In genomic region chr9:89663264-89663970, GRCh38 we compare ENCODE assay signal across 21 cellular contexts. TPM values are rescaled to one million over a fixed set of nuclear protein-coding genes. Genes with fewer than 3 reads are reported as not detected.
A peak's percentile ranks its signal among the peaks of the same experiment; 100 is the strongest.
DNase-seq lines count a peak whose midpoint lies in the region; ATAC-seq, FAIRE-seq and TF ChIP-seq lines count a peak whose summit lies in the region.
"Had no signal": no experiment of that assay in that cellular context is flagged by ENCODE, and none has a peak within 500 bp of the region (broad histone marks: within the 10 kb centered on the region; RNA-seq: fewer than 3 reads in every experiment).

No MANE protein-coding gene starts in this region.

- H3K4ac ChIP-seq in mesenchymal stem cell (ENCODE audit: low read depth in 1 of 2, low read length in 2 of 2) = no peak overlapping the region

- H3K9ac ChIP-seq in mesenchymal stem cell (ENCODE audit: low read length) (no peak overlapping the region), SK-N-SH (no peak overlapping the region)

- no peaks in the 10 kb centered on the region for H3K36me3 ChIP-seq in bronchial epithelial cell (ENCODE audit: control insufficient read depth, insufficient read depth, low read length)
- no peaks in the 10 kb centered on the region for H3K36me3 ChIP-seq in mesenchymal stem cell (ENCODE audit: control insufficient read depth in 1 of 2, insufficient read depth in 2 of 2, low read depth in 1 of 2, low read length in 2 of 2)
- no peaks in the 10 kb centered on the region for H3K36me3 ChIP-seq in upper lobe of right lung
- no peaks in the 10 kb centered on the region for H3K36me3 ChIP-seq in SK-N-SH (replicated peaks in 1 of 2; ENCODE audit: control insufficient read depth in 1 of 2, insufficient read depth in 2 of 2, low read length in 1 of 2)
- H3K36me3 ChIP-seq: ascending aorta had no signal

- H3K27ac ChIP-seq in mesenchymal stem cell (ENCODE audit: low read length, poor library complexity, severe bottlenecking) = no peak overlapping the region
- peak overlapping the region; percentile 77 for H3K27ac ChIP-seq in upper lobe of right lung
- H3K27ac ChIP-seq in SK-N-SH (ENCODE audit: low read depth in 2 of 2, low read length in 1 of 2) = peak overlapping the region in 1 of 2 experiments; percentile 90; a peak in 1 of 4 replicates
- H3K27ac ChIP-seq: A549, ascending aorta, coronary artery had no signal

- no peak overlapping the region for H2AK5ac ChIP-seq in mesenchymal stem cell (ENCODE audit: low read length, severe bottlenecking)

- no peaks in the 10 kb centered on the region for H3K9me2 ChIP-seq in SK-N-SH

- TF ChIP-seq CTCF in bronchial epithelial cell (IDR thresholded peaks at IDR 0.05; ENCODE audit: insufficient read depth, low read length, severe bottlenecking) (no peak), upper lobe of right lung (IDR thresholded peaks at IDR 0.05) (no peak), SK-N-SH (IDR thresholded peaks at IDR 0.05) (no peak)

- no peak for TF ChIP-seq RAD21 in SK-N-SH (IDR thresholded peaks at IDR 0.05; ENCODE audit: low read length)

- peaks cover 3% of the 10 kb centered on the region for H3K27me3 ChIP-seq in bronchial epithelial cell (ENCODE audit: control insufficient read depth, insufficient read depth, low read length)
- peaks cover 34 to 50% of the 10 kb centered on the region in 2 experiments for H3K27me3 ChIP-seq in mesenchymal stem cell (ENCODE audit: control insufficient read depth in 1 of 2, insufficient read depth in 1 of 2, low read length in 2 of 2)
- H3K27me3 ChIP-seq in upper lobe of right lung = no peaks in the 10 kb centered on the region
- no peaks in the 10 kb centered on the region for H3K27me3 ChIP-seq in SK-N-SH (ENCODE audit: insufficient read depth)
- H3K27me3 ChIP-seq: ascending aorta had no signal

- no peak overlapping the region for H2BK5ac ChIP-seq in mesenchymal stem cell (ENCODE audit: low read depth, low read length, poor library complexity, severe bottlenecking)

- no peak overlapping the region for H2BK120ac ChIP-seq in mesenchymal stem cell (ENCODE audit: low read depth, low read length)

- DNase-seq in NOMO-1 treated with DMSO at 0.1 percent for 48 hours (lab: John Stamatoyannopoulos, UW; ENCODE audit: unreplicated experiment) (peak; percentile 6), NOMO-1 treated with dmso at 0.1 percent for 144 hours (lab: John Stamatoyannopoulos, UW; ENCODE audit: unreplicated experiment) (no peak), bronchial epithelial cell (ENCODE audit: low read depth) (no peak), mesenchymal stem cell (peak; percentile 29), upper lobe of right lung (peak; percentile 54), frontal cortex (ENCODE audit: low spot score in 2 of 2) (no peak), SK-N-SH (no peak)
- DNase-seq: activated CD4-positive, alpha-beta T cell treated with anti-CD3 and anti-CD28 coated beads, Interleukin-2, amount 50 U/mL, for 4 hours; activated naive CD4-positive, alpha-beta T cell treated with anti-CD3 and anti-CD28 coated beads, Interleukin-2, amount 10 ng/mL, durations not matched to agents 7 days and 5 days; CD4-positive, alpha-beta T cell; DMS79 treated with DMSO at 0.1 percent for 48 hours; GOT3; mucosa of descending colon; NCI-H187 treated with DMSO at 0.1 percent for 48 hours; stimulated activated CD4-positive, alpha-beta T cell treated with anti-CD3 and anti-CD28 coated beads, Interleukin-2, amount 100 ng/mL, for 48 hours had no signal

- no peak for ATAC-seq in upper lobe of right lung
- ATAC-seq in HG02678 (IDR thresholded peaks at IDR 0.05; ENCODE audit: unreplicated experiment) = no peak
- ATAC-seq: A549, mucosa of descending colon, Right ventricle myocardium inferior had no signal

- H2AFZ ChIP-seq in mesenchymal stem cell (ENCODE audit: low read depth, low read length) (no peak overlapping the region), SK-N-SH (ENCODE audit: low read depth) (no peak overlapping the region)

- no peak overlapping the region for H3K14ac ChIP-seq in mesenchymal stem cell (ENCODE audit: low read length in 2 of 2)

- no peak overlapping the region for H3K23ac ChIP-seq in mesenchymal stem cell (ENCODE audit: low read length in 2 of 2)

- CTCF ChIA-PET in SK-N-SH (lab: Yijun Ruan, JAX) = interaction anchor here (0.9 kb wide), 1 partner anchor 48 kb away, joined by 3 read pairs; no protein-coding TSS in a partner anchor

- WGBS in mesenchymal stem cell = 90% methylated on average over 4 of the region's 5 CpGs
- WGBS in SK-N-SH (ENCODE audit: low lambda C conversion rate) = 49% methylated on average over 4 of the region's 5 CpGs

- no peaks in the 10 kb centered on the region for H3K9me3 ChIP-seq in mesenchymal stem cell (ENCODE audit: control insufficient read depth, low read length)
- H3K9me3 ChIP-seq in upper lobe of right lung = no peaks in the 10 kb centered on the region
- no peaks in the 10 kb centered on the region for H3K9me3 ChIP-seq in SK-N-SH
- H3K9me3 ChIP-seq: A549, ascending aorta, mucosa of descending colon had no signal

- H4K8ac ChIP-seq in mesenchymal stem cell (ENCODE audit: low read length) = no peak overlapping the region

- TF ChIP-seq EP300 in SK-N-SH (IDR thresholded peaks at IDR 0.05; ENCODE audit: borderline replicate concordance in 1 of 2, low read depth in 1 of 2, low read length in 1 of 2) = no peak

- POLR2A ChIA-PET in SK-N-SH (lab: Yijun Ruan, JAX) = interaction anchor here (1.1 to 2.5 kb wide), 2 partner anchors 12 to 59 kb away, joined by 6 to 13 read pairs; partner anchors contain the start of gene GADD45G

- H3K18ac ChIP-seq in mesenchymal stem cell (ENCODE audit: low read depth in 1 of 2, low read length in 2 of 2) = peak overlapping the region in 1 of 2 experiments; percentile 64

- H3K4me3 ChIP-seq in bronchial epithelial cell (ENCODE audit: low read depth, low read length) (no peak overlapping the region), mesenchymal stem cell (ENCODE audit: insufficient read depth in 1 of 2, low read depth in 1 of 2, low read length in 2 of 2) (no peak overlapping the region), upper lobe of right lung (no peak overlapping the region), SK-N-SH (ENCODE audit: low read depth in 2 of 2, low read length in 1 of 2) (no peak overlapping the region)
- H3K4me3 ChIP-seq: A549, mucosa of descending colon had no signal

- peaks cover 16% of the 10 kb centered on the region for H3K4me1 ChIP-seq in mesenchymal stem cell (ENCODE audit: control insufficient read depth, insufficient read depth, low read depth, low read length)
- H3K4me1 ChIP-seq in upper lobe of right lung = peaks cover 58% of the 10 kb centered on the region
- peaks cover 0 to 58% of the 10 kb centered on the region in 2 experiments; a peak in 2 of 4 replicates for H3K4me1 ChIP-seq in SK-N-SH (ENCODE audit: control insufficient read depth in 1 of 2, insufficient read depth in 2 of 2, low read depth in 1 of 2, low read length in 1 of 2)
- H3K4me1 ChIP-seq: A549 had no signal

- H3K79me2 ChIP-seq in SK-N-SH (ENCODE audit: insufficient read depth) = no peaks in the 10 kb centered on the region

- FAIRE-seq in bronchial epithelial cell (lab: Jason Lieb, UNC) (peak; percentile 32), frontal cortex (lab: Jason Lieb, UNC) (no peak)
- FAIRE-seq: A549 had no signal

- no peak overlapping the region for H2BK15ac ChIP-seq in mesenchymal stem cell (ENCODE audit: low read depth, poor library complexity, severe bottlenecking)

- no peaks in the 10 kb centered on the region for H4K20me1 ChIP-seq in SK-N-SH (ENCODE audit: insufficient read depth)

- H2BK12ac ChIP-seq in mesenchymal stem cell (ENCODE audit: low read length in 2 of 2) = peak overlapping the region in 1 of 2 experiments; percentile 19

- H3F3A ChIP-seq in SK-N-SH (replicated peaks; ENCODE audit: insufficient read depth) = no peaks in the 10 kb centered on the region

- intact Hi-C loops in upper lobe of right lung (cut with DNase I) = no loop called here

- H3K4me2 ChIP-seq in mesenchymal stem cell (ENCODE audit: low read length, poor library complexity, severe bottlenecking) (no peak overlapping the region), SK-N-SH (no peak overlapping the region)
- H3K4me2 ChIP-seq: A549 had no signal

- H3K79me1 ChIP-seq in mesenchymal stem cell (replicated peaks; ENCODE audit: low read length, poor library complexity, severe bottlenecking) = no peaks in the 10 kb centered on the region

- H4K91ac ChIP-seq in mesenchymal stem cell (ENCODE audit: low read length) = no peak overlapping the region

TF ChIP-seq in SK-N-SH, 30 proteins besides CTCF, POLR2A, EP300 and RAD21 (continues in another document):
- TF ChIP-seq CHD2 (IDR thresholded peaks at IDR 0.05; ENCODE audit: low read length, partially characterized antibody) (no peak), USF2 (IDR thresholded peaks at IDR 0.05; ENCODE audit: borderline replicate concordance, low read depth, low read length) (no peak), IRF3 (IDR thresholded peaks at IDR 0.05; ENCODE audit: low read depth, low read length) (no peak), SMC3 (IDR thresholded peaks at IDR 0.05; ENCODE audit: low read depth, low read length) (no peak)

RNA-seq across cellular contexts. Expression of gene GADD45G, which starts 58.6 kb away (rescaled TPM):
- total RNA-seq in bronchial epithelial cell (under 0.01 and 1.0 TPM in 2 replicates), upper lobe of right lung (19.8 TPM), frontal cortex (4.5 TPM)
- 5.9 TPM for polyA plus RNA-seq in mesenchymal stem cell (2013, experiment 1 of 2)
- polyA plus RNA-seq in mesenchymal stem cell (2013, experiment 2 of 2) = 5.1 TPM
- 1.3 and 1.8 TPM in 2 replicates for polyA plus RNA-seq in SK-N-SH (2012; rRNA removed)
- polyA plus RNA-seq in SK-N-SH (2012; cell fraction: cytosol; rRNA removed) = 0.98 and 1.4 TPM in 2 replicates
- polyA plus RNA-seq in SK-N-SH (2012; cell fraction: nucleus; rRNA removed) = 3.2 and 7.4 TPM in 2 replicates
- total RNA-seq: MCF 10A had no signal

Comparison
In these comparisons a context has a peak if more than half of its experiments do, and no peak if none do; other contexts are left out.
1. DNase-seq: peak in NOMO-1 treated with DMSO at 0.1 percent for 48 hours (single experiment), mesenchymal stem cell (single experiment) and upper lobe of right lung (single experiment); none in NOMO-1 treated with dmso at 0.1 percent for 144 hours (single experiment), bronchial epithelial cell (single experiment), frontal cortex (0 of 2) and SK-N-SH (single experiment).